Comparison of ENCODE assay signal across 1 cellular context in the genomic region with DNA sequence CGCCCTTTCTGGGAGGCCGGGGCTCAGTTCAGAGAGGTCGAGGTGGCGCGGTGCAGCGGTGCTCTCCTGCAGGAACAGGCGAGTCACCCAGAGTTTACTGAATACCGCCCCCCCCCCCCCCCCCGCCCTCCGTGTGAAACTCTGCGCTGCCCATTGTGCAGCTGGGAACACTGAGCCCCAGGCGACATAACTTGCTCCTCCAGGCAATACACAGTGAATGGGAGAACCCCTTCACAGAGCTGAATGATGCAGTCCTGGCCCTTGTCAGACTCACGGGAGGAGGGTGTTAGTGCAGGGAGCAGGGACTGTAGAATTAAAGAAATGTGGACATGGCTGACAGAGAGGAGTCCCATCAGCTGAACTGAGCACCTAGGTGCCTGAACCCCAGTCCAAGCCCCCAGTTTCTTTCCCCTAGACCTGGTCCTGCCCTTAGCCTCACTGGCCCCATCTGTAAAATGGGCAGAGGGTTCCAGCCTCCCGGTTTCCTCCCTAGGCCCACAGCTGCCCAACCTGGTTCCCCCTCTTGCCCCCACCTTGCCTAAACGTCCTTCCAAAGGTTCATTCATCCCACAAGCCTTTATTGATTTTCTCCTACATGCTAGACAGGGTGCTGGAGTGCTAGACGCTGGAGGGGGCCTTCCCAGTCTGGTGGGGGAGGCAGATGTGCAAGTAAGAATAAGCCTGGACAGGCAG.
TF ChIP-seq lines count a peak whose summit lies in the region.

No MANE protein-coding gene starts in this region.

TF ChIP-seq in GM23338, 12 proteins besides CTCF, POLR2A, EP300 and RAD21 (continued from another document):
- TF ChIP-seq, protein P1, sequence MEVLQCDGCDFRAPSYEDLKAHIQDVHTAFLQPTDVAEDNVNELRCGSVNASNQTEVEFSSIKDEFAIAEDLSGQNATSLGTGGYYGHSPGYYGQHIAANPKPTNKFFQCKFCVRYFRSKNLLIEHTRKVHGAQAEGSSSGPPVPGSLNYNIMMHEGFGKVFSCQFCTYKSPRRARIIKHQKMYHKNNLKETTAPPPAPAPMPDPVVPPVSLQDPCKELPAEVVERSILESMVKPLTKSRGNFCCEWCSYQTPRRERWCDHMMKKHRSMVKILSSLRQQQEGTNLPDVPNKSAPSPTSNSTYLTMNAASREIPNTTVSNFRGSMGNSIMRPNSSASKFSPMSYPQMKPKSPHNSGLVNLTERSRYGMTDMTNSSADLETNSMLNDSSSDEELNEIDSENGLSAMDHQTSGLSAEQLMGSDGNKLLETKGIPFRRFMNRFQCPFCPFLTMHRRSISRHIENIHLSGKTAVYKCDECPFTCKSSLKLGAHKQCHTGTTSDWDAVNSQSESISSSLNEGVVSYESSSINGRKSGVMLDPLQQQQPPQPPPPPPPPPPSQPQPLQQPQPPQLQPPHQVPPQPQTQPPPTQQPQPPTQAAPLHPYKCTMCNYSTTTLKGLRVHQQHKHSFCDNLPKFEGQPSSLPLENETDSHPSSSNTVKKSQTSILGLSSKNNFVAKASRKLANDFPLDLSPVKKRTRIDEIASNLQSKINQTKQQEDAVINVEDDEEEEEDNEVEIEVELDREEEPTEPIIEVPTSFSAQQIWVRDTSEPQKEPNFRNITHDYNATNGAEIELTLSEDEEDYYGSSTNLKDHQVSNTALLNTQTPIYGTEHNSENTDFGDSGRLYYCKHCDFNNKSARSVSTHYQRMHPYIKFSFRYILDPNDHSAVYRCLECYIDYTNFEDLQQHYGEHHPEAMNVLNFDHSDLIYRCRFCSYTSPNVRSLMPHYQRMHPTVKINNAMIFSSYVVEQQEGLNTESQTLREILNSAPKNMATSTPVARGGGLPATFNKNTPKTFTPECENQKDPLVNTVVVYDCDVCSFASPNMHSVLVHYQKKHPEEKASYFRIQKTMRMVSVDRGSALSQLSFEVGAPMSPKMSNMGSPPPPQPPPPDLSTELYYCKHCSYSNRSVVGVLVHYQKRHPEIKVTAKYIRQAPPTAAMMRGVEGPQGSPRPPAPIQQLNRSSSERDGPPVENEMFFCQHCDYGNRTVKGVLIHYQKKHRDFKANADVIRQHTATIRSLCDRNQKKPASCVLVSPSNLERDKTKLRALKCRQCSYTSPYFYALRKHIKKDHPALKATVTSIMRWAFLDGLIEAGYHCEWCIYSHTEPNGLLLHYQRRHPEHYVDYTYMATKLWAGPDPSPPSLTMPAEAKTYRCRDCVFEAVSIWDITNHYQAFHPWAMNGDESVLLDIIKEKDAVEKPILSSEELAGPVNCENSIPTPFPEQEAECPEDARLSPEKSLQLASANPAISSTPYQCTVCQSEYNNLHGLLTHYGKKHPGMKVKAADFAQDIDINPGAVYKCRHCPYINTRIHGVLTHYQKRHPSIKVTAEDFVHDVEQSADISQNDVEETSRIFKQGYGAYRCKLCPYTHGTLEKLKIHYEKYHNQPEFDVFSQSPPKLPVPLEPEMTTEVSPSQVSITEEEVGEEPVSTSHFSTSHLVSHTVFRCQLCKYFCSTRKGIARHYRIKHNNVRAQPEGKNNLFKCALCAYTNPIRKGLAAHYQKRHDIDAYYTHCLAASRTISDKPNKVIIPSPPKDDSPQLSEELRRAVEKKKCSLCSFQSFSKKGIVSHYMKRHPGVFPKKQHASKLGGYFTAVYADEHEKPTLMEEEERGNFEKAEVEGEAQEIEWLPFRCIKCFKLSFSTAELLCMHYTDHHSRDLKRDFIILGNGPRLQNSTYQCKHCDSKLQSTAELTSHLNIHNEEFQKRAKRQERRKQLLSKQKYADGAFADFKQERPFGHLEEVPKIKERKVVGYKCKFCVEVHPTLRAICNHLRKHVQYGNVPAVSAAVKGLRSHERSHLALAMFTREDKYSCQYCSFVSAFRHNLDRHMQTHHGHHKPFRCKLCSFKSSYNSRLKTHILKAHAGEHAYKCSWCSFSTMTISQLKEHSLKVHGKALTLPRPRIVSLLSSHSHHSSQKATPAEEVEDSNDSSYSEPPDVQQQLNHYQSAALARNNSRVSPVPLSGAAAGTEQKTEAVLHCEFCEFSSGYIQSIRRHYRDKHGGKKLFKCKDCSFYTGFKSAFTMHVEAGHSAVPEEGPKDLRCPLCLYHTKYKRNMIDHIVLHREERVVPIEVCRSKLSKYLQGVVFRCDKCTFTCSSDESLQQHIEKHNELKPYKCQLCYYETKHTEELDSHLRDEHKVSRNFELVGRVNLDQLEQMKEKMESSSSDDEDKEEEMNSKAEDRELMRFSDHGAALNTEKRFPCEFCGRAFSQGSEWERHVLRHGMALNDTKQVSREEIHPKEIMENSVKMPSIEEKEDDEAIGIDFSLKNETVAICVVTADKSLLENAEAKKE (CRISPR knock-in tag; IDR thresholded peaks at IDR 0.05), result no peak
- TF ChIP-seq STAT1 (IDR thresholded peaks at IDR 0.05; ENCODE audit: unreplicated experiment) (no peak), NANOG (IDR thresholded peaks at IDR 0.05; ENCODE audit: borderline replicate concordance) (no peak), JUNB (IDR thresholded peaks at IDR 0.05; ENCODE audit: unreplicated experiment) (no peak), EZH2phosphoT487 (IDR thresholded peaks at IDR 0.05; ENCODE audit: unreplicated experiment) (no peak), CREB1 (CRISPR knock-in tag; IDR thresholded peaks at IDR 0.05; ENCODE audit: low read depth) (no peak)
TF ChIP-seq in GM23338: peak in this region for 0.
